Comparison of ENCODE assay signal across 37 cellular contexts in genomic region chr17:62366191-62366590, GRCh38. TPM values are rescaled to one million over a fixed set of nuclear protein-coding genes. Genes with fewer than 3 reads are reported as not detected.
"Had no signal": no experiment of that assay in that cellular context is flagged by ENCODE, and none has a peak within 500 bp of the region (broad histone marks: within the 10 kb centered on the region; RNA-seq: fewer than 3 reads in every experiment).

No MANE protein-coding gene starts in this region.

- H3K4me1 ChIP-seq: adrenal gland, body of pancreas, breast epithelium had no signal

- H3K4me3 ChIP-seq: adrenal gland, body of pancreas, breast epithelium, cardiac muscle cell had no signal

- H3K9me3 ChIP-seq: adrenal gland, body of pancreas, breast epithelium had no signal

- DNase-seq: activated effector memory CD4-positive, alpha-beta T cell treated with anti-CD3 and anti-CD28 coated beads, Interleukin-2, amount 50 U/mL, for 16 hours; activated effector memory CD4-positive, alpha-beta T cell treated with Interleukin-2 at 50 U/mL for 16 hours; activated gamma-delta T cell; activated gamma-delta T cell treated with Interleukin-2 at 50 U/mL for 16 hours; activated naive CD4-positive, alpha-beta T cell; activated naive CD4-positive, alpha-beta T cell treated with anti-CD3 and anti-CD28 coated beads for 36 hours; activated naive CD4-positive, alpha-beta T cell treated with anti-CD3 and anti-CD28 coated beads, Interleukin-2, amount 10 ng/mL, durations not matched to agents 7 days and 5 days; activated naive CD4-positive, alpha-beta T cell treated with anti-CD3 and anti-CD28 coated beads, Interleukin-2, amount 50 U/mL, for 16 hours; activated naive CD4-positive, alpha-beta T cell treated with Interleukin-2 at 50 U/mL for 16 hours; activated naive CD8-positive, alpha-beta T cell treated with anti-CD3 and anti-CD28 coated beads for 36 hours; activated naive CD8-positive, alpha-beta T cell treated with anti-CD3 and anti-CD28 coated beads, Interleukin-2, amount 10 ng/mL, durations not matched to agents 7 days and 5 days; activated naive CD8-positive, alpha-beta T cell treated with anti-CD3 and anti-CD28 coated beads, Interleukin-2, amount 50 U/mL, for 24 hours; activated T-cell treated with anti-CD3 and anti-CD28 coated beads, Interleukin-2, amount 50 U/mL, for 1 hour; activated T-cell treated with anti-CD3 and anti-CD28 coated beads, Interleukin-2, amount 50 U/mL, for 24 hours; activated T-cell treated with anti-CD3 and anti-CD28 coated beads, Interleukin-2, amount 50 U/mL, for 4 hours; activated T-cell treated with anti-CD3 and anti-CD28 coated beads, Interleukin-2, amount 50 U/mL, for 48 hours; activated T-cell treated with anti-CD3 and anti-CD28 coated beads, Interleukin-2, amount 50 U/mL, for 72 hours; adrenal gland; amniotic stem cell; amygdala; anterior cingulate cortex; aorta; body of pancreas; brain microvascular endothelial cell; caudate nucleus; central memory CD4-positive, alpha-beta T cell; cerebellar nuclear complex had no signal

- H3K27me3 ChIP-seq: adrenal gland, body of pancreas, brain microvascular endothelial cell, cardiac muscle cell had no signal

- ATAC-seq: activated naive CD4-positive, alpha-beta T cell treated with anti-CD3 and anti-CD28 coated beads, Interleukin-2, amount 50 U/mL, for 72 hours; activated naive CD8-positive, alpha-beta T cell treated with anti-CD3 and anti-CD28 coated beads, Interleukin-2, amount 50 U/mL, for 24 hours; activated T-cell treated with anti-CD3 and anti-CD28 coated beads, Interleukin-2, amount 50 U/mL, for 4 hours; activated T-cell treated with anti-CD3 and anti-CD28 coated beads, Interleukin-2, amount 50 U/mL, for 72 hours; activated T-helper 17 cell treated with anti-CD3 and anti-CD28 coated beads, Interleukin-2, amount 50 U/mL, for 72 hours; body of pancreas had no signal

- H3K36me3 ChIP-seq: adrenal gland, brain microvascular endothelial cell, breast epithelium, cardiac muscle cell had no signal

- FAIRE-seq: astrocyte, bronchial epithelial cell had no signal

- H3K27ac ChIP-seq: adrenal gland, body of pancreas, brain microvascular endothelial cell, breast epithelium, cardiac muscle cell had no signal

RNA-seq across cellular contexts. Expression of gene EFCAB3, which starts 14.2 kb away (rescaled TPM):
- total RNA-seq: activated naive CD4-positive, alpha-beta T cell treated with anti-CD3 and anti-CD28 coated beads for 36 hours; activated naive CD4-positive, alpha-beta T cell treated with anti-CD3 and anti-CD28 coated beads, Interleukin-2, amount 50 U/mL, for 72 hours; activated naive CD8-positive, alpha-beta T cell treated with anti-CD3 and anti-CD28 coated beads for 36 hours; activated naive CD8-positive, alpha-beta T cell treated with anti-CD3 and anti-CD28 coated beads, Interleukin-2, amount 10 ng/mL, durations not matched to agents 7 days and 5 days; activated T-cell treated with anti-CD3 and anti-CD28 coated beads, Interleukin-2, amount 50 U/mL, for 4 hours; activated T-cell treated with anti-CD3 and anti-CD28 coated beads, Interleukin-2, amount 50 U/mL, for 72 hours; adrenal gland; aorta; astrocyte; body of pancreas; breast epithelium; bronchial epithelial cell; cardiac muscle cell; cardiac septum; cerebellum; chondrocyte had no signal
- polyA plus RNA-seq: adipose tissue, adrenal gland, aorta, cardiac muscle cell had no signal
